ENCODE assay signal across 7 cellular contexts in genomic region chr16:2751577-2752034, GRCh38. TPM values are rescaled to one million over a fixed set of nuclear protein-coding genes. Genes with fewer than 3 reads are reported as not detected.
DNase-seq lines count a peak whose midpoint lies in the region; ATAC-seq, FAIRE-seq and TF ChIP-seq lines count a peak whose summit lies in the region.

No MANE protein-coding gene starts in this region.

- SMC1A ChIA-PET in GM12878 (lab: Charles Lee; ENCODE audit: uncharacterized antibody, unreplicated experiment) = interaction anchor here (1.8 to 2.8 kb wide), 2 partner anchors 24 to 27 kb away, joined by 4 to 7 read pairs; no protein-coding TSS in a partner anchor

- no peak for TF ChIP-seq RAD21 in GM12878 (IDR thresholded peaks at IDR 0.05; ENCODE audit: insufficient read depth, low read depth, low read length)

- peak overlapping the region; percentile 95 for H3K4me2 ChIP-seq in GM12878 (ENCODE audit: control insufficient read depth, insufficient read depth)

- intact Hi-C loops in GM12878 (cut with micrococcal nuclease; ENCODE audit: unreplicated experiment) (loop anchor here (2.0 kb wide), 1 partner anchor 25 kb away; the partner anchor contains the start of gene ELOB), right lobe of liver (cut with DNase I) (no loop called here)

- H3K27me3 ChIP-seq in GM12878 (replicated peaks in 1 of 2; ENCODE audit: control insufficient read depth in 2 of 2, insufficient read depth in 2 of 2, low read length in 1 of 2) (no peaks in the 10 kb centered on the region), right lobe of liver (no peaks in the 10 kb centered on the region)

- H4K20me1 ChIP-seq in GM12878 (ENCODE audit: control insufficient read depth, insufficient read depth) = peaks cover 23% of the 10 kb centered on the region

- peak overlapping the region; percentile 98 for H3K9ac ChIP-seq in GM12878 (ENCODE audit: control insufficient read depth, insufficient read depth, low read length)

- peak overlapping the region; percentile 100 for H2AFZ ChIP-seq in GM12878 (ENCODE audit: control insufficient read depth, low read depth, low read length)

- H3K4me3 ChIP-seq in GM12865 (ENCODE audit: low read depth, low read length) (peak overlapping the region; percentile 79), GM12878 (peak overlapping the region; percentile 77), right lobe of liver (peak overlapping the region; percentile 75 to 98 (median 95))

- CTCF ChIA-PET in GM12878 (lab: Yijun Ruan, JAX) = no interaction called here

- WGBS in GM12878 (ENCODE audit: insufficient coverage, insufficient replicate concordance, low lambda C conversion rate, missing lambda C conversion rate) = 28% methylated on average over 23 of the region's 23 CpGs
- WGBS in right lobe of liver (ENCODE audit: insufficient coverage, low coverage, low lambda C conversion rate, missing lambda C conversion rate) = 37% methylated on average over 12 of the region's 23 CpGs

- H3K36me3 ChIP-seq in GM12878 (ENCODE audit: control insufficient read depth in 2 of 2, insufficient read depth in 2 of 2, low read length in 1 of 2) = peaks cover 5 to 10% of the 10 kb centered on the region in 2 experiments
- H3K36me3 ChIP-seq in right lobe of liver = peaks cover 0 to 2% (median 0%) of the 10 kb centered on the region in 4 donors

- H3K79me2 ChIP-seq in GM12878 (ENCODE audit: control insufficient read depth, insufficient read depth, low read length) = peaks cover 55% of the 10 kb centered on the region

- in situ Hi-C loops in GM12878 (cut with MboI) = no loop called here

- peaks cover 28% of the 10 kb centered on the region for H3K4me1 Mint-ChIP-seq in type B pancreatic cell (ENCODE audit: unreplicated experiment)

- no peak for FAIRE-seq in GM12878 (lab: Jason Lieb, UNC)

- RAD21 ChIA-PET in GM12878 (lab: Charles Lee; ENCODE audit: unreplicated experiment) = interaction anchor here (1.2 kb wide), 1 partner anchor 79 kb away, joined by 3 read pairs; no protein-coding TSS in a partner anchor

- H3K27ac Mint-ChIP-seq in type B pancreatic cell = peak overlapping the region; percentile 99

- POLR2A ChIA-PET in GM12878 (lab: Charles Lee) = interaction anchor here (1.4 to 1.7 kb wide), 2 partner anchors 25 to 26 kb away, joined by 4 to 8 read pairs; partner anchors contain the start of gene ELOB

- peak overlapping the region; percentile 99 for H3K27ac ChIP-seq in GM12878 (ENCODE audit: control insufficient read depth, insufficient read depth)
- H3K27ac ChIP-seq in right lobe of liver = peak overlapping the region; percentile 99

- no peaks in the 10 kb centered on the region for H3K27me3 Mint-ChIP-seq in type B pancreatic cell

- TF ChIP-seq CTCF in GM12865 (IDR thresholded peaks at IDR 0.05; ENCODE audit: insufficient read depth, low read depth, low read length, missing control alignments) = no peak
- no peak for TF ChIP-seq CTCF in GM12878 (IDR thresholded peaks at IDR 0.05 in 2 of 3, conservative IDR thresholded peaks at IDR 0.05 in 1 of 3; ENCODE audit: control insufficient read depth in 2 of 3, extremely low read depth in 1 of 3, insufficient read depth in 1 of 3, low read depth in 3 of 3, low read length in 3 of 3)
- TF ChIP-seq CTCF in right lobe of liver (IDR thresholded peaks at IDR 0.05) = no peak
- no peak for TF ChIP-seq CTCF in type B pancreatic cell (conservative IDR thresholded peaks at IDR 0.05)

- H3K4me1 ChIP-seq in GM12878 (ENCODE audit: control insufficient read depth, insufficient read depth, low read length) = peaks cover 17% of the 10 kb centered on the region; the same call in 1 of the 2 replicates
- peaks cover 0 to 32% (median 10%) of the 10 kb centered on the region in 4 donors for H3K4me1 ChIP-seq in right lobe of liver

- ATAC-seq in GM21723 (IDR thresholded peaks at IDR 0.05; ENCODE audit: unreplicated experiment) (peak; percentile 35), GM12878 (peak; percentile 75), right lobe of liver (no peak)

- TF ChIP-seq POLR2A in GM12878 (IDR thresholded peaks at IDR 0.05; ENCODE audit: low read depth, low read length) (no peak), right lobe of liver (IDR thresholded peaks at IDR 0.05) (no peak)

- BruUV-seq in GM12878 (replicated peaks; lab: Mats Ljungman, UMichigan) = TSS peak; percentile 95

- H3K4me3 Mint-ChIP-seq in type B pancreatic cell = peak overlapping the region; percentile 94

- H3K9me3 ChIP-seq in GM12878 (replicated peaks; ENCODE audit: control insufficient read depth, insufficient read depth, low read length) = no peaks in the 10 kb centered on the region; the same call in 2 of the 3 replicates
- H3K9me3 ChIP-seq in right lobe of liver = no peaks in the 10 kb centered on the region

- H3K9me3 Mint-ChIP-seq in type B pancreatic cell = no peaks in the 10 kb centered on the region

- no peak for TF ChIP-seq EP300 in GM12878 (IDR thresholded peaks at IDR 0.05; ENCODE audit: borderline replicate concordance in 1 of 2, control insufficient read depth in 1 of 2, low read depth in 2 of 2, low read length in 2 of 2)

- H3K36me3 Mint-ChIP-seq in type B pancreatic cell = peaks cover 27% of the 10 kb centered on the region

- DNase-seq in GM12865 (ENCODE audit: low read depth) = peak; percentile 93
- DNase-seq in NCI-H345 (lab: John Stamatoyannopoulos, UW) = peak; percentile 89
- DNase-seq in GM12878 (ENCODE audit: low read depth, low spot score) = no peak
- DNase-seq in right lobe of liver = peak in 1 of 3 donors; percentile 54
- DNase-seq in type B pancreatic cell (ENCODE audit: extremely low spot score, unreplicated experiment) = no peak
- DNase-seq in cerebellar nuclear complex (lab: John Stamatoyannopoulos, UW) = no peak

RNA-seq across cellular contexts. Expression of gene SRRM2, which starts 0.8 kb away (rescaled TPM):
- total RNA-seq in GM12878 (2013; cell fraction: nucleolus; rRNA removed) = 433 and 461 TPM in 2 replicates
- total RNA-seq in GM12878 (2014; rRNA removed) (45.0 and 58.5 TPM in 2 replicates), GM12878 (2014; rRNA removed; fragmentation: Illumina TruSeq; extraction: Trizol) (66.4 and 68.1 TPM in 2 replicates), GM12878 (2021) (420 and 483 TPM in 2 replicates), right lobe of liver (100 to 1,000 TPM; 111 to 419 (median 289) TPM), type B pancreatic cell (ENCODE audit: low replicate concordance) (620 and 749 TPM in 2 replicates)
- 162 TPM for polyA plus RNA-seq in GM12878 (2011; ENCODE audit: low read depth)
- polyA plus RNA-seq in GM12878 (2011; rRNA removed) (96.5 and 129 TPM in 2 replicates), GM12878 (2014; fragmentation: Illumina TruSeq; extraction: Trizol) (402 and 463 TPM in 2 replicates), GM12878 (2014; fragmentation: Nextera tagmentation; extraction: Ambion mirVana) (10 to 100 TPM; 30.1 to 73.0 TPM), GM12878 (2014; rRNA removed) (502 and 661 TPM in 2 replicates), GM12878 (2016; fragmentation: Nextera tagmentation; extraction: Ambion mirVana) (100 to 1,000 TPM; 262 to 266 TPM)
- polyA plus RNA-seq in GM12878 (2011; cell fraction: cytosol; rRNA removed) = 199 and 209 TPM in 2 replicates
- 2,282 and 3,207 TPM in 2 replicates for polyA plus RNA-seq in GM12878 (2011; cell fraction: nucleus; rRNA removed)
- 479 and 774 TPM in 2 replicates for polyA plus RNA-seq in GM12878 (2012)
- 68.3 and 115 TPM in 2 replicates for polyA minus RNA-seq in GM12878 (2011; rRNA and poly(A)+ RNA removed)
- polyA minus RNA-seq in GM12878 (2011; cell fraction: cytosol; rRNA and poly(A)+ RNA removed) = 104 and 110 TPM in 2 replicates
- 146 and 241 TPM in 2 replicates for polyA minus RNA-seq in GM12878 (2011; cell fraction: nucleus; rRNA and poly(A)+ RNA removed)

RNA-seq across cellular contexts. Expression of gene ELOB, which starts 25.5 kb away (rescaled TPM):
- total RNA-seq in GM12878 (2013; cell fraction: nucleolus; rRNA removed) = 6.4 and 12.2 TPM in 2 replicates
- 177 and 258 TPM in 2 replicates for total RNA-seq in GM12878 (2014; rRNA removed)
- total RNA-seq in GM12878 (2014; rRNA removed; fragmentation: Illumina TruSeq; extraction: Trizol) = 133 and 154 TPM in 2 replicates
- total RNA-seq in GM12878 (2021) = 211 and 219 TPM in 2 replicates
- polyA plus RNA-seq in GM12878 (2011; ENCODE audit: low read depth) = 321 TPM
- polyA plus RNA-seq in GM12878 (2011; rRNA removed) = 72.8 and 219 TPM in 2 replicates
- polyA plus RNA-seq in GM12878 (2011; cell fraction: cytosol; rRNA removed) = 556 and 601 TPM in 2 replicates
- polyA plus RNA-seq in GM12878 (2011; cell fraction: nucleus; rRNA removed) = 162 and 166 TPM in 2 replicates
- polyA plus RNA-seq in GM12878 (2012) = 162 and 263 TPM in 2 replicates
- 5.0 and 86.9 TPM in 2 replicates for polyA plus RNA-seq in GM12878 (2014; fragmentation: Illumina TruSeq; extraction: Trizol)
- 100 to 1,000 TPM; 752 to 823 TPM for polyA plus RNA-seq in GM12878 (2014; fragmentation: Nextera tagmentation; extraction: Ambion mirVana)
- polyA plus RNA-seq in GM12878 (2014; rRNA removed) = 268 and 337 TPM in 2 replicates
- polyA plus RNA-seq in GM12878 (2016; fragmentation: Nextera tagmentation; extraction: Ambion mirVana) = 100 to 1,000 TPM; 487 to 534 TPM
- polyA minus RNA-seq in GM12878 (2011; rRNA and poly(A)+ RNA removed) = 84.6 and 103 TPM in 2 replicates
- polyA minus RNA-seq in GM12878 (2011; cell fraction: cytosol; rRNA and poly(A)+ RNA removed) = 44.1 and 53.4 TPM in 2 replicates
- 17.8 and 20.5 TPM in 2 replicates for polyA minus RNA-seq in GM12878 (2011; cell fraction: nucleus; rRNA and poly(A)+ RNA removed)
- 100 to 1,000 TPM in 5 of 6 experiments, 10 to 100 TPM in 1; 97.5 to 521 (median 122) TPM for total RNA-seq in right lobe of liver
- 237 and 243 TPM in 2 replicates for total RNA-seq in type B pancreatic cell (ENCODE audit: low replicate concordance)

RNA-seq across cellular contexts. Expression of gene PRSS27, which starts 31.6 kb away (rescaled TPM):
- 3.9 and 4.2 TPM in 2 replicates for total RNA-seq in GM12878 (2013; cell fraction: nucleolus; rRNA removed)
- total RNA-seq in GM12878 (2014; rRNA removed) = 0.71 and 1.4 TPM in 2 replicates
- 0.27 and 0.37 TPM in 2 replicates for total RNA-seq in GM12878 (2014; rRNA removed; fragmentation: Illumina TruSeq; extraction: Trizol)
- 0.97 and 1.8 TPM in 2 replicates for total RNA-seq in GM12878 (2021)
- polyA plus RNA-seq in GM12878 (2011; ENCODE audit: low read depth) = 0.58 TPM
- polyA plus RNA-seq in GM12878 (2011; rRNA removed) = 0.49 and 0.65 TPM in 2 replicates
- 1.5 and 2.6 TPM in 2 replicates for polyA plus RNA-seq in GM12878 (2011; cell fraction: cytosol; rRNA removed)
- polyA plus RNA-seq in GM12878 (2011; cell fraction: nucleus; rRNA removed) = 4.2 and 4.3 TPM in 2 replicates
- 0.90 and 1.6 TPM in 2 replicates for polyA plus RNA-seq in GM12878 (2012)
- polyA plus RNA-seq in GM12878 (2014; fragmentation: Illumina TruSeq; extraction: Trizol) = 0.18 TPM in 1 of 2 replicates, not detected in the other
- polyA plus RNA-seq in GM12878 (2014; fragmentation: Nextera tagmentation; extraction: Ambion mirVana) = not detected
- polyA plus RNA-seq in GM12878 (2014; rRNA removed) = 0.86 and 1.8 TPM in 2 replicates
- under 1 TPM; 0.21 to 0.36 TPM for polyA plus RNA-seq in GM12878 (2016; fragmentation: Nextera tagmentation; extraction: Ambion mirVana)
- polyA minus RNA-seq in GM12878 (2011; rRNA and poly(A)+ RNA removed) = 0.37 and 1.6 TPM in 2 replicates
- polyA minus RNA-seq in GM12878 (2011; cell fraction: cytosol; rRNA and poly(A)+ RNA removed) = 0.83 and 1.5 TPM in 2 replicates
- polyA minus RNA-seq in GM12878 (2011; cell fraction: nucleus; rRNA and poly(A)+ RNA removed) = 0.60 and 1.1 TPM in 2 replicates
- total RNA-seq in right lobe of liver = under 1 TPM in 4 of 6 experiments, not detected in 2; 0.13 to 0.98 (median 0.49) TPM
- 19.0 and 24.6 TPM in 2 replicates for total RNA-seq in type B pancreatic cell (ENCODE audit: low replicate concordance)

RNA-seq across cellular contexts. Expression of gene PRSS33, which starts 35.8 kb away (rescaled TPM):
- total RNA-seq in GM12878 (2013; cell fraction: nucleolus; rRNA removed) = not detected in 2 replicates
- total RNA-seq in GM12878 (2014; rRNA removed) = not detected in 2 replicates
- total RNA-seq in GM12878 (2014; rRNA removed; fragmentation: Illumina TruSeq; extraction: Trizol) = not detected in 2 replicates
- not detected in 2 replicates for total RNA-seq in GM12878 (2021)
- polyA plus RNA-seq in GM12878 (2011; ENCODE audit: low read depth) = not detected
- polyA plus RNA-seq in GM12878 (2011; rRNA removed) = not detected in 2 replicates
- polyA plus RNA-seq in GM12878 (2011; cell fraction: cytosol; rRNA removed) = not detected in 2 replicates
- not detected in 2 replicates for polyA plus RNA-seq in GM12878 (2011; cell fraction: nucleus; rRNA removed)
- polyA plus RNA-seq in GM12878 (2012) = not detected in 2 replicates
- polyA plus RNA-seq in GM12878 (2014; fragmentation: Illumina TruSeq; extraction: Trizol) = not detected in 2 replicates
- not detected for polyA plus RNA-seq in GM12878 (2014; fragmentation: Nextera tagmentation; extraction: Ambion mirVana)
- polyA plus RNA-seq in GM12878 (2014; rRNA removed) = not detected in 2 replicates
- not detected for polyA plus RNA-seq in GM12878 (2016; fragmentation: Nextera tagmentation; extraction: Ambion mirVana)
- polyA minus RNA-seq in GM12878 (2011; rRNA and poly(A)+ RNA removed) = not detected in 2 replicates
- not detected in 2 replicates for polyA minus RNA-seq in GM12878 (2011; cell fraction: cytosol; rRNA and poly(A)+ RNA removed)
- polyA minus RNA-seq in GM12878 (2011; cell fraction: nucleus; rRNA and poly(A)+ RNA removed) = not detected in 2 replicates
- total RNA-seq in right lobe of liver = not detected
- 0.39 and 2.4 TPM in 2 replicates for total RNA-seq in type B pancreatic cell (ENCODE audit: low replicate concordance)

RNA-seq across cellular contexts. Expression of gene PRSS41, which starts 46.7 kb away (rescaled TPM):
- total RNA-seq in GM12878 (2013; cell fraction: nucleolus; rRNA removed) = not detected in 2 replicates
- total RNA-seq in GM12878 (2014; rRNA removed) (not detected in 2 replicates), GM12878 (2014; rRNA removed; fragmentation: Illumina TruSeq; extraction: Trizol) (not detected in 2 replicates), GM12878 (2021) (not detected in 2 replicates), right lobe of liver (not detected), type B pancreatic cell (ENCODE audit: low replicate concordance) (not detected in 2 replicates)
- not detected for polyA plus RNA-seq in GM12878 (2011; ENCODE audit: low read depth)
- polyA plus RNA-seq in GM12878 (2011; rRNA removed) (not detected in 2 replicates), GM12878 (2014; fragmentation: Illumina TruSeq; extraction: Trizol) (not detected in 2 replicates), GM12878 (2014; fragmentation: Nextera tagmentation; extraction: Ambion mirVana) (not detected), GM12878 (2014; rRNA removed) (not detected in 2 replicates), GM12878 (2016; fragmentation: Nextera tagmentation; extraction: Ambion mirVana) (not detected)
- polyA plus RNA-seq in GM12878 (2011; cell fraction: cytosol; rRNA removed) = not detected in 2 replicates
- not detected in 2 replicates for polyA plus RNA-seq in GM12878 (2011; cell fraction: nucleus; rRNA removed)
- polyA plus RNA-seq in GM12878 (2012) = not detected in 2 replicates
- not detected in 2 replicates for polyA minus RNA-seq in GM12878 (2011; rRNA and poly(A)+ RNA removed)
- polyA minus RNA-seq in GM12878 (2011; cell fraction: cytosol; rRNA and poly(A)+ RNA removed) = not detected in 2 replicates
- not detected in 2 replicates for polyA minus RNA-seq in GM12878 (2011; cell fraction: nucleus; rRNA and poly(A)+ RNA removed)

Comparison
In these comparisons a context has a peak if more than half of its experiments do, and no peak if none do; other contexts are left out.
1. DNase-seq: peak in GM12865 (single experiment) and NCI-H345 (single experiment); none in GM12878 (single experiment), type B pancreatic cell (single experiment) and cerebellar nuclear complex (0 of 2).
2. ATAC-seq: peak in GM21723 (single experiment) and GM12878 (single experiment); none in right lobe of liver (0 of 4).
3. Peak in every context shown above with its lines, with median percentiles within 50 percentile points of each other: H3K4me3 ChIP-seq.